ENCODE assay signal across 8 cellular contexts in genomic region chr2:39837856-39838453, GRCh38. TPM values are rescaled to one million over a fixed set of nuclear protein-coding genes. Genes with fewer than 3 reads are reported as not detected.
A peak's percentile ranks its signal among the peaks of the same experiment; 100 is the strongest.
DNase-seq lines count a peak whose midpoint lies in the region; ATAC-seq and TF ChIP-seq lines count a peak whose summit lies in the region.
"Had no signal": no experiment of that assay in that cellular context is flagged by ENCODE, and none has a peak within 500 bp of the region (broad histone marks: within the 10 kb centered on the region; RNA-seq: fewer than 3 reads in every experiment).

No MANE protein-coding gene starts in this region.

- H3K4me3 ChIP-seq in GM06990 (replicated peaks; ENCODE audit: low read depth, low read length), result no peak overlapping the region
- H3K4me3 ChIP-seq in PC-9, result no peak overlapping the region
- H3K4me3 ChIP-seq in effector memory CD4-positive, alpha-beta T cell (ENCODE audit: insufficient read depth, low read depth, low read length, poor library complexity, severe bottlenecking), result no peak overlapping the region

- H3K4me1 ChIP-seq in PC-9 (replicated peaks; ENCODE audit: insufficient read depth), result no peaks in the 10 kb centered on the region
- H3K4me1 ChIP-seq in effector memory CD4-positive, alpha-beta T cell (ENCODE audit: control insufficient read depth, insufficient read depth, low read length, poor library complexity, severe bottlenecking), result no peaks in the 10 kb centered on the region

- H3K27ac Mint-ChIP-seq in stimulated activated memory B cell treated with anti-CD40 and anti-IgM and Interleukin-4, amounts not matched to agents 10 μg/mL and 1 μg/mL and 100 μg/mL, for 72 hours, result no peak overlapping the region

- no peak overlapping the region for H3K27ac ChIP-seq in PC-9
- no peak overlapping the region for H3K27ac ChIP-seq in effector memory CD4-positive, alpha-beta T cell (ENCODE audit: insufficient read depth, low read length, poor library complexity, severe bottlenecking)

- H3K79me2 ChIP-seq in PC-9 (ENCODE audit: low read depth), result no peaks in the 10 kb centered on the region

- H3K4me3 Mint-ChIP-seq in stimulated activated memory B cell treated with anti-CD40 and anti-IgM and Interleukin-4, amounts not matched to agents 10 μg/mL and 1 μg/mL and 100 μg/mL, for 72 hours, result no peak overlapping the region
- H3K4me3 Mint-ChIP-seq: central memory CD8-positive, alpha-beta T cell had no signal

- POLR2A ChIA-PET in PC-9 (lab: Charles Lee; ENCODE audit: unreplicated experiment), result no interaction called here

- H3K27me3 ChIP-seq in GM06990 (replicated peaks; ENCODE audit: control insufficient read depth, insufficient read depth, low read length), result no peaks in the 10 kb centered on the region
- H3K27me3 ChIP-seq in PC-9 (ENCODE audit: insufficient read depth, low read depth), result no peaks in the 10 kb centered on the region
- no peaks in the 10 kb centered on the region for H3K27me3 ChIP-seq in effector memory CD4-positive, alpha-beta T cell (replicated peaks; ENCODE audit: control insufficient read depth, insufficient read depth, low read length, poor library complexity, severe bottlenecking)

- ATAC-seq in GM19438 (IDR thresholded peaks at IDR 0.05; ENCODE audit: low read depth, unreplicated experiment) (peak; percentile 92), HG03280 (IDR thresholded peaks at IDR 0.05; ENCODE audit: unreplicated experiment) (peak; percentile 93)
- peak; percentile 61 for ATAC-seq in stimulated activated memory B cell treated with anti-CD40 and anti-IgM and Interleukin-4, amounts not matched to agents 10 μg/mL and 1 μg/mL and 100 μg/mL, for 72 hours

- TF ChIP-seq CTCF in GM06990 (IDR thresholded peaks at IDR 0.05; ENCODE audit: insufficient read depth, low read length, poor library complexity, severe bottlenecking) (peak; percentile 97), PC-9 (conservative IDR thresholded peaks at IDR 0.05) (peak; percentile 99)

- H2AFZ ChIP-seq in PC-9, result no peak overlapping the region

- DNase-seq in GM06990 (ENCODE audit: extremely low read depth, insufficient read length) (no peak), PC-9 (peak; percentile 46 to 57), fibroblast of peridontal ligament (ENCODE audit: extremely low read depth) (peak; percentile 42)
- no peak for DNase-seq in effector memory CD4-positive, alpha-beta T cell

- H3K9me2 ChIP-seq in PC-9 (ENCODE audit: insufficient read depth), result no peaks in the 10 kb centered on the region

- H3K36me3 ChIP-seq in GM06990 (ENCODE audit: control insufficient read depth, insufficient read depth, low read length) (no peaks in the 10 kb centered on the region), PC-9 (ENCODE audit: low read depth) (no peaks in the 10 kb centered on the region)
- no peaks in the 10 kb centered on the region for H3K36me3 ChIP-seq in effector memory CD4-positive, alpha-beta T cell (ENCODE audit: control insufficient read depth, insufficient read depth, low read length)

- BruUV-seq in PC-9 (replicated peaks; lab: Mats Ljungman, UMichigan), result no TSS peak

- no peak overlapping the region for H3K4me2 ChIP-seq in PC-9

- peaks cover 8% of the 10 kb centered on the region for H3K9me3 Mint-ChIP-seq in stimulated activated memory B cell treated with anti-CD40 and anti-IgM and Interleukin-4, amounts not matched to agents 10 μg/mL and 1 μg/mL and 100 μg/mL, for 72 hours
- H3K9me3 Mint-ChIP-seq: central memory CD8-positive, alpha-beta T cell had no signal

- H3K27me3 Mint-ChIP-seq in stimulated activated memory B cell treated with anti-CD40 and anti-IgM and Interleukin-4, amounts not matched to agents 10 μg/mL and 1 μg/mL and 100 μg/mL, for 72 hours, result peaks cover 51% of the 10 kb centered on the region

- no peaks in the 10 kb centered on the region for H3F3A ChIP-seq in PC-9 (ENCODE audit: insufficient read depth, low read depth)

- no peaks in the 10 kb centered on the region for H4K20me1 ChIP-seq in PC-9 (ENCODE audit: insufficient read depth)

- no peaks in the 10 kb centered on the region for H3K9me3 ChIP-seq in PC-9 (ENCODE audit: insufficient read depth, low read depth)
- no peaks in the 10 kb centered on the region for H3K9me3 ChIP-seq in effector memory CD4-positive, alpha-beta T cell (ENCODE audit: control insufficient read depth, low read length)

- CTCF ChIA-PET in PC-9 (lab: Charles Lee), result interaction anchor here (0.7 to 1.2 kb wide), 3 partner anchors 18 to 76 kb away, joined by 3 to 10 read pairs (median 3); no protein-coding TSS in a partner anchor

- intact Hi-C loops in PC-9 (cut with micrococcal nuclease; ENCODE audit: unreplicated experiment), result loop anchor here (1.0 to 5.0 kb wide), 2 partner anchors 75 to 1944 kb away; no protein-coding TSS in a partner anchor

- peaks cover 12% of the 10 kb centered on the region for H3K4me1 Mint-ChIP-seq in stimulated activated memory B cell treated with anti-CD40 and anti-IgM and Interleukin-4, amounts not matched to agents 10 μg/mL and 1 μg/mL and 100 μg/mL, for 72 hours
- H3K4me1 Mint-ChIP-seq: central memory CD8-positive, alpha-beta T cell had no signal

- no peaks in the 10 kb centered on the region for H3K36me3 Mint-ChIP-seq in stimulated activated memory B cell treated with anti-CD40 and anti-IgM and Interleukin-4, amounts not matched to agents 10 μg/mL and 1 μg/mL and 100 μg/mL, for 72 hours

RNA-seq across cellular contexts. Expression of gene THUMPD2, which starts 58.9 kb away (rescaled TPM):
- total RNA-seq in PC-9 (2021), result 7.9 and 11.3 TPM in 2 replicates

Comparison
In these comparisons a context has a peak if more than half of its experiments do, and no peak if none do; other contexts are left out.
1. DNase-seq: peak in PC-9 (2 of 2) and fibroblast of peridontal ligament (single experiment); none in GM06990 (single experiment) and effector memory CD4-positive, alpha-beta T cell (0 of 3).
2. Peak in every context shown above with its lines, with median percentiles within 50 percentile points of each other: ATAC-seq.